1 cellular context compared by ENCODE assay signal in the genomic region with DNA sequence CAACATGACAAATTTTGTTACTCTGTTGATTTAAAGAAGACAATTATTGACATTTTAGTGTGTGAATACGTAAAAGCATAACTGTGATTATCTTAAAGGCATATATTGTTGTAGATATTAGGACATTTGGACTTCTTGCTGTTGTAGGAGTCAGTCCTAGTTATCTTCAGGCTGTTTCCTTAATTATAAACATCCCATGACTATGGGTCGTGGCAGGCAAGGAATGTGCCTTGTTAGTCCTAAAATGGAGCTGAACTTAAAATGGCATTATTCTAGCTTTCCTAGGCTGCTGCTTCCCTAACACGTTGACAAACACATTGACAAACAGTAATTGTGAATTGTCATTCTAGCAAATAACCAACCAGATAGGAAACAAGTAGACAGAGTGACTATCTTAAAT.
TF ChIP-seq lines count a peak whose summit lies in the region.

No MANE protein-coding gene starts in this region.

TF ChIP-seq in H1, 55 proteins besides CTCF, POLR2A, EP300 and RAD21:
- TF ChIP-seq PHF8 (conservative IDR thresholded peaks at IDR 0.05; ENCODE audit: low read depth, low read length) (no peak), RXRA (IDR thresholded peaks at IDR 0.05; ENCODE audit: insufficient read depth, low read depth, low read length) (no peak), HDAC6 (IDR thresholded peaks at IDR 0.05; ENCODE audit: low read depth, low read length) (no peak), SIX5 (IDR thresholded peaks at IDR 0.05; ENCODE audit: low read depth, low read length) (no peak), FOSL1 (IDR thresholded peaks at IDR 0.05; ENCODE audit: insufficient read depth, low read depth, low read length) (no peak), TEAD4 (IDR thresholded peaks at IDR 0.05; ENCODE audit: low read depth, low read length) (no peak), GTF2F1 (IDR thresholded peaks at IDR 0.05; ENCODE audit: borderline replicate concordance, low read depth, low read length) (no peak), CEBPB (IDR thresholded peaks at IDR 0.05; ENCODE audit: low read depth, low read length) (no peak), TCF12 (IDR thresholded peaks at IDR 0.05; ENCODE audit: low read depth, low read length) (no peak), TBP (IDR thresholded peaks at IDR 0.05; ENCODE audit: low read depth, low read length) (no peak), CBX8 (IDR thresholded peaks at IDR 0.05; ENCODE audit: borderline replicate concordance, low read depth, low read length) (no peak), SP2 (IDR thresholded peaks at IDR 0.05; ENCODE audit: low read length) (no peak), EZH2 (IDR thresholded peaks at IDR 0.05; ENCODE audit: low read depth, low read length, severe bottlenecking) (no peak), TAF1 (IDR thresholded peaks at IDR 0.05; ENCODE audit: low read depth, low read length) (no peak)
TF ChIP-seq in H1: peak in this region for 0.
